ENCODE assay signal across 11 cellular contexts in genomic region chr1:75392278-75392677, GRCh38.
DNase-seq lines count a peak whose midpoint lies in the region; ATAC-seq, FAIRE-seq and TF ChIP-seq lines count a peak whose summit lies in the region.
"Had no signal": no experiment of that assay in that cellular context is flagged by ENCODE, and none has a peak within 500 bp of the region (broad histone marks: within the 10 kb centered on the region; RNA-seq: fewer than 3 reads in every experiment).

No MANE protein-coding gene starts in this region.

- no peak for FAIRE-seq in HTR-8/SVneo (lab: Jason Lieb, UNC)

- no peak overlapping the region for H3K4me3 ChIP-seq in epithelial cell of proximal tubule (ENCODE audit: low read depth, low read length)

- DNase-seq in epithelial cell of proximal tubule (ENCODE audit: low read depth) (peak; percentile 25), NCI-H526 (lab: John Stamatoyannopoulos, UW) (no peak), HTR-8/SVneo (ENCODE audit: insufficient read length, low spot score) (no peak), EL (no peak)
- no peak for DNase-seq in activated CD4-positive, alpha-beta T cell treated with anti-CD3 and anti-CD28 coated beads for 48 hours
- DNase-seq: activated naive CD4-positive, alpha-beta T cell treated with anti-CD3 and anti-CD28 coated beads, Interleukin-2, amount 50 U/mL, for 16 hours; right cardiac atrium; T-helper 1 cell had no signal

- TF ChIP-seq CTCF in epithelial cell of proximal tubule (conservative IDR thresholded peaks at IDR 0.05; ENCODE audit: low read depth, low read length) = no peak

- ATAC-seq in GM19025 (IDR thresholded peaks at IDR 0.05; ENCODE audit: low read depth, unreplicated experiment) (peak; percentile 80), GM21737 (IDR thresholded peaks at IDR 0.05; ENCODE audit: unreplicated experiment) (peak; percentile 86), HG03097 (IDR thresholded peaks at IDR 0.05; ENCODE audit: low FRiP score, unreplicated experiment) (peak; percentile 74)
- ATAC-seq: right cardiac atrium had no signal
